8 cellular contexts compared by ENCODE assay signal in the genomic region with DNA sequence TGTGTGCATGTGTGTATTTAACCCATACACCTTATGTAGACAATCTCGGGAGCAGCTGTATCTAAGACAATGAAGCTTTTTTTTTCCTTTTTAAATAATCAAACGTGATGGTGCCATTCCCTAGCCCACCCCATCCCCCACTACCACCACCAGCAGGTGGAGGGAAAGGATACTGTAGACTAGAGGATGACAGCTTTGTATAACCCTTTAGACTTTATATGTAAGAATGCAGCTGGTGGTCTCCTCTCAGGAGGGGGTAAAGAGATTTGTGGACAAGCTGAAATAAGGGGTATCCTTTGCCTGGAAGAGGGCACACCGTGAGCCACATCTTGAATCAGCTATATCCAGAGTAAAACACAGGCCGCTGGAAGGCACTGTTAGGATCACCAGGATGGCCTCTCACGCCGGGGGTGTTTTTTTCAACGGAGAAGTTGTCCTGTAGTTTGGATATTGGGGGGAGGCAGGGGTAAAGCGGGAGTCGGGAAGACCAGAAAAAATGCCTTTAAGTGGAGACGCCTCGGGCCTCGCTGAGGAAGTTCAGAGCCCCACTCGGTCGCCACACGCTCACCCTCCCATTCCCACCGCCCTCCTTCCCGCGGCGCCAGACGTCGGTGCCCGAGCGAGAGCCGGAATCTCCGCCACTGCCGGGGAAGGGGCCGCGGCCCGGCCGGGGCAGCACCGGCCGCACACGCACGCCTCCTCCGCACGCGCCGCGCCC. TPM values are rescaled to one million over a fixed set of nuclear protein-coding genes. Genes with fewer than 3 reads are reported as not detected.
DNase-seq lines count a peak whose midpoint lies in the region; ATAC-seq and TF ChIP-seq lines count a peak whose summit lies in the region.

No MANE protein-coding gene starts in this region.

- ATAC-seq in GM18520 (IDR thresholded peaks at IDR 0.05; ENCODE audit: unreplicated experiment): no peak
- no peak for ATAC-seq in HG02642 (IDR thresholded peaks at IDR 0.05; ENCODE audit: poor library complexity, unreplicated experiment)

- DNase-seq in COR-L47 (lab: John Stamatoyannopoulos, UW) (peak; percentile 33), HT-29 (ENCODE audit: low spot score) (peak; percentile 56), foreskin fibroblast (peak in 1 of 2 donors; percentile 14), putamen (ENCODE audit: low spot score) (peak; percentile 19), NOMO-1 treated with dmso at 0.1 percent for 144 hours (lab: John Stamatoyannopoulos, UW; ENCODE audit: unreplicated experiment) (no peak)

- peak overlapping the region; percentile 88 for H3K4me3 ChIP-seq in WI38 (ENCODE audit: low read depth, low read length)
- H3K4me3 ChIP-seq in foreskin fibroblast (ENCODE audit: low read depth in 1 of 2, low read length in 2 of 2): peak overlapping the region; percentile 67 to 70

- no peak for TF ChIP-seq CTCF in WI38 (IDR thresholded peaks at IDR 0.05; ENCODE audit: low read depth, low read length)
- TF ChIP-seq CTCF in foreskin fibroblast (IDR thresholded peaks at IDR 0.05; ENCODE audit: low read depth, low read length): peak; percentile 2

RNA-seq across cellular contexts. Expression of gene KPNA4, which starts 1.0 kb away (rescaled TPM):
- 9.2 and 10.3 TPM in 2 replicates for total RNA-seq in HT-29 (2014; rRNA removed; shearing (Covaris generic))
